19 cellular contexts compared by ENCODE assay signal in the genomic region with DNA sequence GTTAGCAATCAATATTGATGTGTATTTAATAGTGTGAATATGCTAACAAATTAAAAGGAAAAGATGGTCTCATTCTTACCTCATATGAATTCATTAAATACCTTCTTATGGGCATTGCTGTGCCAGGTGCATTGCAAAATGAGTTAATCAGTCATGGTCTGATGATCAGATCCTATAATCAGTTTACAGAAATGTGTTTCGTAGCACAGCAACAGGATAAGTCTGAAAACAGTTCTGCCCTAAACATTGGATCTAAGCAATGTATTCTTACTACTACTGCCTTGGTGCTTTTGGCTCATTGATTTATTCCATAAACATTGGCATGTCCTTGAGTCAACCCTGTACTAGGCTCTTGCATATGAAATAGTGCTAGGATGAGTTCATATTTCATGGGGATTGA.
DNase-seq lines count a peak whose midpoint lies in the region; ATAC-seq and TF ChIP-seq lines count a peak whose summit lies in the region.
"Had no signal": no experiment of that assay in that cellular context is flagged by ENCODE, and none has a peak within 500 bp of the region (broad histone marks: within the 10 kb centered on the region; RNA-seq: fewer than 3 reads in every experiment).

No MANE protein-coding gene starts in this region.

- H3K4me1 ChIP-seq in ACC112 (ENCODE audit: control insufficient read depth, insufficient read depth, low read length, unreplicated experiment) (peaks cover 6% of the 10 kb centered on the region), GM23338 (ENCODE audit: insufficient read depth) (no peaks in the 10 kb centered on the region)
- no peaks in the 10 kb centered on the region for H3K4me1 ChIP-seq in CD8-positive, alpha-beta memory T cell (ENCODE audit: insufficient read depth, low read length)
- H3K4me1 ChIP-seq: Caco-2 had no signal

- H4K20me1 ChIP-seq in GM23338 (replicated peaks; ENCODE audit: insufficient read depth), result no peaks in the 10 kb centered on the region

- H3K27me3 ChIP-seq in ACC112 (ENCODE audit: insufficient read depth, low read length), result no peaks in the 10 kb centered on the region
- no peaks in the 10 kb centered on the region for H3K27me3 ChIP-seq in GM23338 (ENCODE audit: insufficient read depth)
- H3K27me3 ChIP-seq in CD8-positive, alpha-beta memory T cell (ENCODE audit: insufficient read depth, low read length, poor library complexity, severe bottlenecking), result no peaks in the 10 kb centered on the region

- no peak for TF ChIP-seq CTCF in GM23338 (conservative IDR thresholded peaks at IDR 0.05; ENCODE audit: low read depth in 2 of 2)

- H3K9me3 ChIP-seq in CD8-positive, alpha-beta memory T cell (ENCODE audit: low read length), result no peaks in the 10 kb centered on the region
- H3K9me3 ChIP-seq: Caco-2 had no signal

- H3K27ac ChIP-seq in ACC112 (ENCODE audit: low read depth, low read length) (peak overlapping the region; percentile 58), GM23338 (ENCODE audit: low read depth) (no peak overlapping the region)
- H3K27ac ChIP-seq in CD8-positive, alpha-beta memory T cell (ENCODE audit: low read depth, low read length), result no peak overlapping the region

- no peak overlapping the region for H3K4me2 ChIP-seq in GM23338

- no peaks in the 10 kb centered on the region for H3K9me3 Mint-ChIP-seq in GM23338
- H3K9me3 Mint-ChIP-seq in CD8-positive, alpha-beta memory T cell, result peaks cover 0 to 5% (median 0%) of the 10 kb centered on the region in 5 donors
- peaks cover 7% of the 10 kb centered on the region for H3K9me3 Mint-ChIP-seq in activated T-helper 17 cell treated with anti-CD3 and anti-CD28 coated beads, Interleukin-2, amount 50 U/mL, for 72 hours
- H3K9me3 Mint-ChIP-seq: HFFc6 had no signal

- DNase-seq in GM23338 (ENCODE audit: low spot score) (no peak), NCI-H82 (lab: John Stamatoyannopoulos, UW) (peak; percentile 90), fibroblast of peridontal ligament (ENCODE audit: extremely low read depth) (peak; percentile 49), putamen (ENCODE audit: low spot score) (no peak)
- DNase-seq in CD8-positive, alpha-beta memory T cell, result no peak
- DNase-seq: ACHN, C1 segment of cervical spinal cord, Caco-2, HFFc6, NCI-H1694 treated with DMSO at 0.1 percent for 48 hours, NCI-H2171, NCI-H526 treated with DMSO at 0.1 percent for 48 hours, PC-3, RPMI8226, SHP77 treated with DMSO at 0.1 percent for 48 hours had no signal

- no peak overlapping the region for H3K4me3 Mint-ChIP-seq in GM23338
- H3K4me3 Mint-ChIP-seq in CD8-positive, alpha-beta memory T cell, result no peak overlapping the region
- no peak overlapping the region for H3K4me3 Mint-ChIP-seq in activated T-helper 17 cell treated with anti-CD3 and anti-CD28 coated beads, Interleukin-2, amount 50 U/mL, for 72 hours
- H3K4me3 Mint-ChIP-seq: HFFc6; T-helper 1 cell treated with Interleukin-12 subunit alpha and Interleukin-12 subunit beta and Interleukin-4 antibody, amounts not matched to agents 30 μg/mL and 1 μg/mL, for 36 hours had no signal

- H3K36me3 Mint-ChIP-seq in GM23338 (ENCODE audit: low read depth), result 0 out of 3 replicates have a peak, but pooled peaks cover 2% of the 10 kb centered on the region
- H3K36me3 Mint-ChIP-seq in CD8-positive, alpha-beta memory T cell, result no peaks in the 10 kb centered on the region
- H3K36me3 Mint-ChIP-seq in activated T-helper 17 cell treated with anti-CD3 and anti-CD28 coated beads, Interleukin-2, amount 50 U/mL, for 72 hours (ENCODE audit: low read depth), result no peaks in the 10 kb centered on the region

- ATAC-seq in GM23338, result no peak
- no peak for ATAC-seq in GM21723 (IDR thresholded peaks at IDR 0.05; ENCODE audit: unreplicated experiment)
- ATAC-seq in activated T-helper 17 cell treated with anti-CD3 and anti-CD28 coated beads, Interleukin-2, amount 50 U/mL, for 72 hours (replicated peaks), result no peak
- ATAC-seq: PC-3 had no signal

- H3K27me3 Mint-ChIP-seq in GM23338 (ENCODE audit: insufficient read depth, low read depth, poor library complexity), result no peaks in the 10 kb centered on the region
- H3K27me3 Mint-ChIP-seq in CD8-positive, alpha-beta memory T cell, result no peaks in the 10 kb centered on the region
- H3K27me3 Mint-ChIP-seq in activated T-helper 17 cell treated with anti-CD3 and anti-CD28 coated beads, Interleukin-2, amount 50 U/mL, for 72 hours, result no peaks in the 10 kb centered on the region

- H3F3A ChIP-seq in GM23338 (replicated peaks; ENCODE audit: low read depth), result no peaks in the 10 kb centered on the region

- H3K79me2 ChIP-seq in ACC112 (ENCODE audit: control insufficient read depth, insufficient read depth, low read length, unreplicated experiment) (no peaks in the 10 kb centered on the region), GM23338 (replicated peaks; ENCODE audit: insufficient read depth) (no peaks in the 10 kb centered on the region)

- H2AFZ ChIP-seq in ACC112 (ENCODE audit: low read length, unreplicated experiment) (peak overlapping the region; percentile 41), GM23338 (no peak overlapping the region)

- H3K27ac Mint-ChIP-seq in GM23338, result peak overlapping the region; percentile 3; the same call in 1 of the 2 replicates
- no peak overlapping the region for H3K27ac Mint-ChIP-seq in CD8-positive, alpha-beta memory T cell
- no peak overlapping the region for H3K27ac Mint-ChIP-seq in activated T-helper 17 cell treated with anti-CD3 and anti-CD28 coated beads, Interleukin-2, amount 50 U/mL, for 72 hours
- H3K27ac Mint-ChIP-seq: HFFc6; T-helper 1 cell treated with Interleukin-12 subunit alpha and Interleukin-12 subunit beta and Interleukin-4 antibody, amounts not matched to agents 30 μg/mL and 1 μg/mL, for 36 hours had no signal

- no peaks in the 10 kb centered on the region for H3K4me1 Mint-ChIP-seq in GM23338
- no peaks in the 10 kb centered on the region for H3K4me1 Mint-ChIP-seq in CD8-positive, alpha-beta memory T cell
- no peaks in the 10 kb centered on the region for H3K4me1 Mint-ChIP-seq in activated T-helper 17 cell treated with anti-CD3 and anti-CD28 coated beads, Interleukin-2, amount 50 U/mL, for 72 hours

- CTCF ChIA-PET in CD8-positive, alpha-beta memory T cell (lab: Charles Lee), result no interaction called here

- no peaks in the 10 kb centered on the region for H3K9me2 ChIP-seq in GM23338 (ENCODE audit: insufficient read depth)

- H3K4me3 ChIP-seq in ACC112 (ENCODE audit: low read depth, low read length) (0 out of 2 replicates have a peak overlapping the region, but pooled peaks have one; percentile 21), GM23338 (no peak overlapping the region)
- no peak overlapping the region for H3K4me3 ChIP-seq in CD8-positive, alpha-beta memory T cell (ENCODE audit: low read length)

- H3K36me3 ChIP-seq in ACC112 (ENCODE audit: insufficient read depth, low read length) (no peaks in the 10 kb centered on the region), GM23338 (ENCODE audit: insufficient read depth) (no peaks in the 10 kb centered on the region)
- H3K36me3 ChIP-seq in CD8-positive, alpha-beta memory T cell (ENCODE audit: insufficient read depth, low read length), result no peaks in the 10 kb centered on the region

- POLR2A ChIA-PET in CD8-positive, alpha-beta memory T cell (lab: Charles Lee), result no interaction called here

TF ChIP-seq in GM23338, 12 proteins besides CTCF, POLR2A, EP300 and RAD21 (continues in another document):
- TF ChIP-seq, protein P1, sequence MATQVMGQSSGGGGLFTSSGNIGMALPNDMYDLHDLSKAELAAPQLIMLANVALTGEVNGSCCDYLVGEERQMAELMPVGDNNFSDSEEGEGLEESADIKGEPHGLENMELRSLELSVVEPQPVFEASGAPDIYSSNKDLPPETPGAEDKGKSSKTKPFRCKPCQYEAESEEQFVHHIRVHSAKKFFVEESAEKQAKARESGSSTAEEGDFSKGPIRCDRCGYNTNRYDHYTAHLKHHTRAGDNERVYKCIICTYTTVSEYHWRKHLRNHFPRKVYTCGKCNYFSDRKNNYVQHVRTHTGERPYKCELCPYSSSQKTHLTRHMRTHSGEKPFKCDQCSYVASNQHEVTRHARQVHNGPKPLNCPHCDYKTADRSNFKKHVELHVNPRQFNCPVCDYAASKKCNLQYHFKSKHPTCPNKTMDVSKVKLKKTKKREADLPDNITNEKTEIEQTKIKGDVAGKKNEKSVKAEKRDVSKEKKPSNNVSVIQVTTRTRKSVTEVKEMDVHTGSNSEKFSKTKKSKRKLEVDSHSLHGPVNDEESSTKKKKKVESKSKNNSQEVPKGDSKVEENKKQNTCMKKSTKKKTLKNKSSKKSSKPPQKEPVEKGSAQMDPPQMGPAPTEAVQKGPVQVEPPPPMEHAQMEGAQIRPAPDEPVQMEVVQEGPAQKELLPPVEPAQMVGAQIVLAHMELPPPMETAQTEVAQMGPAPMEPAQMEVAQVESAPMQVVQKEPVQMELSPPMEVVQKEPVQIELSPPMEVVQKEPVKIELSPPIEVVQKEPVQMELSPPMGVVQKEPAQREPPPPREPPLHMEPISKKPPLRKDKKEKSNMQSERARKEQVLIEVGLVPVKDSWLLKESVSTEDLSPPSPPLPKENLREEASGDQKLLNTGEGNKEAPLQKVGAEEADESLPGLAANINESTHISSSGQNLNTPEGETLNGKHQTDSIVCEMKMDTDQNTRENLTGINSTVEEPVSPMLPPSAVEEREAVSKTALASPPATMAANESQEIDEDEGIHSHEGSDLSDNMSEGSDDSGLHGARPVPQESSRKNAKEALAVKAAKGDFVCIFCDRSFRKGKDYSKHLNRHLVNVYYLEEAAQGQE (IDR thresholded peaks at IDR 0.05; ENCODE audit: unreplicated experiment), result no peak
- TF ChIP-seq ZNF331 (CRISPR knock-in tag; IDR thresholded peaks at IDR 0.05; ENCODE audit: low read depth) (no peak), ZNF114 (CRISPR knock-in tag; IDR thresholded peaks at IDR 0.05) (no peak)

Comparison
In these comparisons a context has a peak if more than half of its experiments do, and no peak if none do; other contexts are left out.
1. DNase-seq: peak in NCI-H82 (single experiment) and fibroblast of peridontal ligament (single experiment); none in GM23338 (single experiment), putamen (single experiment) and CD8-positive, alpha-beta memory T cell (0 of 5).